In the genomic region with DNA sequence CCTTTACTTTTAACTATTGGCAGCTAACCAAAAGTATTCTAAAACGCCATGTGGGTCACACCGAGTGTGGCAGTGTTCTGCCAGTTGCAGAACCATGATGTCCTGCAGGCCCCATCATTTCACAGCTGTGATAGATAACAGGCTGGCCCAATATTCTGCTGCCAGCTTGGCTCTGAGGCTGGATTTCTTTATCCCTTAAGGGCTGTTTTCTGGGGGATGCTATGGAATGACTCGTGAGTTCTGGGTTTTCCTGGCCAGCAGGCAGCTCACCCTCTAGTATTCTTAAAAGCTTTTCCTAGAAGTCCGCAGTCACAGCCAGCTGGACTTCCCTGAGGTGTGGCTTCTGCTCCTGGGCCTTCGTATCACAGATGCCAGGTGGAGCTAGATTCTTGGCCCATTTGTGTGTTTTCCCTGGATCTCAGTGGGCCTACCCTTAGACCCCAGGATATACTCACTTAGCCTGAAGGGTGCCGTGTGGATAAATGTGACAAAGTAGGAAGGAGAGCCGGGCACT, we compare ENCODE assay signal across 19 cellular contexts. TPM values are rescaled to one million over a fixed set of nuclear protein-coding genes. Genes with fewer than 3 reads are reported as not detected.
"Had no signal": no experiment of that assay in that cellular context is flagged by ENCODE, and none has a peak within 500 bp of the region (broad histone marks: within the 10 kb centered on the region; RNA-seq: fewer than 3 reads in every experiment).

No MANE protein-coding gene starts in this region.

- H3K4me1 ChIP-seq: lower lobe of right lung, prostate gland, upper lobe of left lung had no signal

- H3K27ac Mint-ChIP-seq: activated CD4-positive, alpha-beta memory T cell treated with anti-CD3 and anti-CD28 coated beads for 36 hours; activated naive CD8-positive, alpha-beta T cell treated with anti-CD3 and anti-CD28 coated beads for 36 hours; naive thymus-derived CD8-positive, alpha-beta T cell had no signal

- FAIRE-seq: endometrium had no signal

- H3K9me3 Mint-ChIP-seq: activated CD4-positive, alpha-beta memory T cell treated with anti-CD3 and anti-CD28 coated beads for 36 hours had no signal

- H3K27me3 ChIP-seq: brain microvascular endothelial cell, suprapubic skin, upper lobe of left lung had no signal

- ATAC-seq: activated T-cell treated with anti-CD3 and anti-CD28 coated beads, Interleukin-2, amount 50 U/mL, for 4 hours; esophagus mucosa; lower lobe of right lung; naive thymus-derived CD8-positive, alpha-beta T cell; stimulated activated naive CD8-positive, alpha-beta T cell treated with anti-CD3 and anti-CD28 coated beads, Interleukin-15, Interleukin-2, amounts not matched to agents 100 U/mL and 50 U/mL, for 24 hours had no signal

- H3K36me3 ChIP-seq: brain microvascular endothelial cell, lower lobe of right lung, prostate gland, suprapubic skin, upper lobe of left lung had no signal

- H3K4me3 ChIP-seq: lower lobe of right lung, prostate gland, suprapubic skin, upper lobe of left lung had no signal

- H3K4me3 Mint-ChIP-seq: activated CD4-positive, alpha-beta memory T cell treated with anti-CD3 and anti-CD28 coated beads for 36 hours; activated naive CD8-positive, alpha-beta T cell treated with anti-CD3 and anti-CD28 coated beads for 36 hours; activated T-cell treated with anti-CD3 and anti-CD28 coated beads, Interleukin-2, amount 50 U/mL, for 4 hours; naive thymus-derived CD8-positive, alpha-beta T cell had no signal

- H3K36me3 Mint-ChIP-seq: activated CD4-positive, alpha-beta memory T cell treated with anti-CD3 and anti-CD28 coated beads for 36 hours; activated naive CD8-positive, alpha-beta T cell treated with anti-CD3 and anti-CD28 coated beads for 36 hours had no signal

- H3K9me3 ChIP-seq: lower lobe of right lung, prostate gland, suprapubic skin, upper lobe of left lung had no signal

- H3K27ac ChIP-seq: brain microvascular endothelial cell, lower lobe of right lung, prostate gland, suprapubic skin, upper lobe of left lung had no signal

- DNase-seq: activated CD4-positive, alpha-beta memory T cell treated with anti-CD3 and anti-CD28 coated beads for 36 hours; activated CD4-positive, alpha-beta T cell treated with anti-CD3 and anti-CD28 coated beads for 1 hour; activated gamma-delta T cell; activated naive CD8-positive, alpha-beta T cell treated with anti-CD3 and anti-CD28 coated beads for 36 hours; activated T-cell treated with anti-CD3 and anti-CD28 coated beads, Interleukin-2, amount 50 U/mL, for 4 hours; brain microvascular endothelial cell; foreskin fibroblast; lower lobe of right lung; naive thymus-derived CD8-positive, alpha-beta T cell; nucleus accumbens; stimulated activated CD4-positive, alpha-beta T cell treated with anti-CD3 and anti-CD28 coated beads, Interleukin-4, amount 100 ng/mL, for 1 hour; stimulated activated CD8-positive, alpha-beta memory T cell treated with anti-CD3 and anti-CD28 coated beads, Interleukin-4, amount 100 ng/mL, for 48 hours; stimulated activated naive CD8-positive, alpha-beta T cell treated with anti-CD3 and anti-CD28 coated beads, Interleukin-15, Interleukin-2, amounts not matched to agents 100 U/mL and 50 U/mL, for 24 hours; T-helper 9 cell; upper lobe of left lung had no signal

- H3K4me1 Mint-ChIP-seq: activated naive CD8-positive, alpha-beta T cell treated with anti-CD3 and anti-CD28 coated beads for 36 hours; naive thymus-derived CD8-positive, alpha-beta T cell had no signal

RNA-seq across cellular contexts. Expression of gene FHOD3, which starts 41.0 kb away (rescaled TPM):
- total RNA-seq: activated CD4-positive, alpha-beta memory T cell treated with anti-CD3 and anti-CD28 coated beads for 36 hours; activated naive CD8-positive, alpha-beta T cell treated with anti-CD3 and anti-CD28 coated beads for 36 hours; naive thymus-derived CD8-positive, alpha-beta T cell had no signal
- polyA plus RNA-seq: naive thymus-derived CD8-positive, alpha-beta T cell had no signal
